13 cellular contexts compared by ENCODE assay signal in genomic region chr1:24762133-24762676, GRCh38. TPM values are rescaled to one million over a fixed set of nuclear protein-coding genes. Genes with fewer than 3 reads are reported as not detected.
DNase-seq lines count a peak whose midpoint lies in the region; ATAC-seq, FAIRE-seq and TF ChIP-seq lines count a peak whose summit lies in the region.
"Had no signal": no experiment of that assay in that cellular context is flagged by ENCODE, and none has a peak within 500 bp of the region (broad histone marks: within the 10 kb centered on the region; RNA-seq: fewer than 3 reads in every experiment).

No MANE protein-coding gene starts in this region.

- no peak overlapping the region for H3K9ac ChIP-seq in H1 (replicated peaks in 1 of 4; ENCODE audit: extremely low read depth in 1 of 4, low read depth in 3 of 4, low read length in 3 of 4)

- H3K23me2 ChIP-seq in H1 (ENCODE audit: low read depth, low read length) = no peaks in the 10 kb centered on the region

- H3K27me3 Mint-ChIP-seq in natural killer cell treated with Interleukin-12 subunit alpha and Interleukin-12 subunit beta and Interleukin-15 and Interleukin-18, amount 100 ng/mL, for 72 hours = no peaks in the 10 kb centered on the region
- H3K27me3 Mint-ChIP-seq in Caco-2 (ENCODE audit: insufficient read depth, unreplicated experiment) = no peaks in the 10 kb centered on the region
- H3K27me3 Mint-ChIP-seq: activated naive CD8-positive, alpha-beta T cell treated with anti-CD3 and anti-CD28 coated beads for 36 hours had no signal

- H4K91ac ChIP-seq in H1 (replicated peaks; ENCODE audit: insufficient read length, low read length) = no peak overlapping the region

- H3K27me3 ChIP-seq in H1 (replicated peaks in 1 of 4; ENCODE audit: control insufficient read depth in 3 of 4, extremely low read depth in 1 of 4, insufficient read depth in 3 of 4, low read length in 3 of 4) = no peaks in the 10 kb centered on the region
- H3K27me3 ChIP-seq in Caco-2 (replicated peaks; ENCODE audit: control insufficient read depth, insufficient read depth, low read length) = no peaks in the 10 kb centered on the region
- H3K27me3 ChIP-seq: BE2C had no signal

- H3K36me3 Mint-ChIP-seq in natural killer cell treated with Interleukin-12 subunit alpha and Interleukin-12 subunit beta and Interleukin-15 and Interleukin-18, amount 100 ng/mL, for 72 hours = no peaks in the 10 kb centered on the region
- no peaks in the 10 kb centered on the region for H3K36me3 Mint-ChIP-seq in Caco-2 (ENCODE audit: insufficient read depth, unreplicated experiment)
- H3K36me3 Mint-ChIP-seq: activated naive CD8-positive, alpha-beta T cell treated with anti-CD3 and anti-CD28 coated beads for 36 hours had no signal

- no peak for TF ChIP-seq CTCF in H1 (IDR thresholded peaks at IDR 0.05; ENCODE audit: control extremely low read depth in 1 of 3, insufficient read depth in 1 of 3, low read depth in 1 of 3, low read length in 3 of 3)
- TF ChIP-seq CTCF in omental fat pad (IDR thresholded peaks at IDR 0.05) = no peak
- no peak for TF ChIP-seq CTCF in Caco-2 (IDR thresholded peaks at IDR 0.05; ENCODE audit: insufficient read depth in 1 of 2, low read depth in 1 of 2, low read length in 1 of 2, severe bottlenecking in 1 of 2, unreplicated experiment in 1 of 2)

- no peaks in the 10 kb centered on the region for H3K4me1 Mint-ChIP-seq in natural killer cell treated with Interleukin-12 subunit alpha and Interleukin-12 subunit beta and Interleukin-15 and Interleukin-18, amount 100 ng/mL, for 72 hours (ENCODE audit: low read depth in 2 of 2)
- no peaks in the 10 kb centered on the region for H3K4me1 Mint-ChIP-seq in Caco-2 (ENCODE audit: low read depth, unreplicated experiment)
- H3K4me1 Mint-ChIP-seq: activated naive CD8-positive, alpha-beta T cell treated with anti-CD3 and anti-CD28 coated beads for 36 hours had no signal

- H3K4me3 ChIP-seq in H1 (ENCODE audit: extremely low read depth in 1 of 4, insufficient read depth in 2 of 4, low read depth in 3 of 4, low read length in 4 of 4) (no peak overlapping the region), Caco-2 (ENCODE audit: low read depth, low read length) (no peak overlapping the region)

- no peak overlapping the region for H3K27ac Mint-ChIP-seq in natural killer cell treated with Interleukin-12 subunit alpha and Interleukin-12 subunit beta and Interleukin-15 and Interleukin-18, amount 100 ng/mL, for 72 hours
- H3K27ac Mint-ChIP-seq in Caco-2 (ENCODE audit: unreplicated experiment) = no peak overlapping the region
- H3K27ac Mint-ChIP-seq: activated CD8-positive, alpha-beta T cell treated with anti-CD3 and anti-CD28 coated beads, Interleukin-2, amount 10 ng/mL, durations not matched to agents 7 days and 5 days; activated naive CD8-positive, alpha-beta T cell treated with anti-CD3 and anti-CD28 coated beads for 36 hours had no signal

- H3K14ac ChIP-seq in H1 (ENCODE audit: insufficient read length) = no peak overlapping the region

- no peak overlapping the region for H3K23ac ChIP-seq in H1 (ENCODE audit: insufficient read length)

- H2BK20ac ChIP-seq in H1 (ENCODE audit: low read length) = no peak overlapping the region

- no peak overlapping the region for H3K4me3 Mint-ChIP-seq in natural killer cell treated with Interleukin-12 subunit alpha and Interleukin-12 subunit beta and Interleukin-15 and Interleukin-18, amount 100 ng/mL, for 72 hours
- no peak overlapping the region for H3K4me3 Mint-ChIP-seq in Caco-2 (ENCODE audit: unreplicated experiment)
- H3K4me3 Mint-ChIP-seq: activated CD8-positive, alpha-beta T cell treated with anti-CD3 and anti-CD28 coated beads, Interleukin-2, amount 10 ng/mL, durations not matched to agents 7 days and 5 days; activated naive CD8-positive, alpha-beta T cell treated with anti-CD3 and anti-CD28 coated beads for 36 hours had no signal

- H3K27ac ChIP-seq in H1 (ENCODE audit: low read depth, low read length) = no peak overlapping the region

- CTCF ChIA-PET in H1 (lab: Charles Lee; ENCODE audit: partially characterized antibody) = interaction anchor here (0.7 to 2.0 kb wide), 14 partner anchors 10 to 74 kb away, joined by 3 to 5 read pairs (median 4); partner anchors contain the start of gene CLIC4
- CTCF ChIA-PET in Caco-2 (lab: Charles Lee) = no interaction called here

- no peak overlapping the region for H3K4ac ChIP-seq in H1 (replicated peaks; ENCODE audit: insufficient read length, low read depth, low read length)

- H3K79me2 ChIP-seq in H1 (ENCODE audit: control insufficient read depth in 1 of 2, insufficient read depth in 2 of 2, low read length in 2 of 2) = peaks cover 22 to 98% of the 10 kb centered on the region in 2 experiments

- H2BK15ac ChIP-seq in H1 (ENCODE audit: low read length) = no peak overlapping the region

- H3K9me3 ChIP-seq in H1 (ENCODE audit: insufficient read depth in 2 of 2, low read depth in 1 of 2, low read length in 1 of 2) (no peaks in the 10 kb centered on the region), Caco-2 (no peaks in the 10 kb centered on the region)
- H3K9me3 ChIP-seq: BE2C had no signal

- intact Hi-C loops in Caco-2 (cut with micrococcal nuclease; ENCODE audit: unreplicated experiment) = no loop called here

- H3K56ac ChIP-seq in H1 (replicated peaks; ENCODE audit: insufficient read length, low read depth, low read length) = peak overlapping the region; percentile 17

- peak; percentile 18 for ATAC-seq in omental fat pad (ENCODE audit: low FRiP score)
- ATAC-seq in natural killer cell treated with Interleukin-12 subunit alpha and Interleukin-12 subunit beta and Interleukin-15 and Interleukin-18, amount 100 ng/mL, for 72 hours = no peak
- ATAC-seq: activated CD8-positive, alpha-beta T cell treated with anti-CD3 and anti-CD28 coated beads, Interleukin-2, amount 10 ng/mL, durations not matched to agents 7 days and 5 days had no signal

- H4K5ac ChIP-seq in H1 (ENCODE audit: insufficient read length, low read depth, low read length) = no peak overlapping the region

- no peak overlapping the region for H2BK120ac ChIP-seq in H1 (replicated peaks; ENCODE audit: low read depth, low read length)

- H3K4me2 ChIP-seq in H1 (ENCODE audit: insufficient read depth in 1 of 2, low read depth in 2 of 2, low read length in 2 of 2) = no peak overlapping the region

- no peak overlapping the region for H4K8ac ChIP-seq in H1 (ENCODE audit: extremely low read depth, insufficient read depth, low read length)

- TF ChIP-seq RAD21 in H1 (IDR thresholded peaks at IDR 0.05 in 1 of 2, conservative IDR thresholded peaks at IDR 0.05 in 1 of 2; ENCODE audit: low read depth in 2 of 2, low read length in 2 of 2) = no peak

- no peak for FAIRE-seq in H1 (lab: Jason Lieb, UNC)

- H2AK5ac ChIP-seq in H1 (ENCODE audit: low read depth, low read length) = no peak overlapping the region

- no peak overlapping the region for H2BK12ac ChIP-seq in H1 (ENCODE audit: low read depth, low read length)

- TF ChIP-seq POLR2A in H1 (IDR thresholded peaks at IDR 0.05; ENCODE audit: control extremely low read depth in 1 of 2, low read depth in 2 of 2, low read length in 2 of 2) = no peak

- H3K4me1 ChIP-seq in H1 (replicated peaks in 1 of 4; ENCODE audit: control insufficient read depth in 3 of 4, insufficient read depth in 4 of 4, low read length in 3 of 4) (peaks cover 0 to 7% (median 2%) of the 10 kb centered on the region in 4 experiments; a peak in 3 of 7 replicates), Caco-2 (no peaks in the 10 kb centered on the region; the same call in 1 of the 2 replicates)
- H3K4me1 ChIP-seq: BE2C had no signal

- H4K20me1 ChIP-seq in H1 (replicated peaks in 1 of 2; ENCODE audit: control insufficient read depth in 1 of 2, insufficient read depth in 2 of 2, low read length in 2 of 2) = peaks cover 17% of the 10 kb centered on the region in 2 experiments

- BruUV-seq in Caco-2 (replicated peaks; lab: Mats Ljungman, UMichigan) = no TSS peak

- H3K18ac ChIP-seq in H1 (ENCODE audit: extremely low read depth, low read length) = no peak overlapping the region

- no peaks in the 10 kb centered on the region for H3K9me3 Mint-ChIP-seq in natural killer cell treated with Interleukin-12 subunit alpha and Interleukin-12 subunit beta and Interleukin-15 and Interleukin-18, amount 100 ng/mL, for 72 hours
- no peaks in the 10 kb centered on the region for H3K9me3 Mint-ChIP-seq in Caco-2 (ENCODE audit: unreplicated experiment)
- H3K9me3 Mint-ChIP-seq: activated naive CD8-positive, alpha-beta T cell treated with anti-CD3 and anti-CD28 coated beads for 36 hours had no signal

- no peaks in the 10 kb centered on the region for H3K36me3 ChIP-seq in H1 (ENCODE audit: control insufficient read depth in 2 of 4, insufficient read depth in 4 of 4, low read length in 3 of 4)
- no peaks in the 10 kb centered on the region for H3K36me3 ChIP-seq in Caco-2 (ENCODE audit: control insufficient read depth, insufficient read depth, low read length)
- H3K36me3 ChIP-seq: BE2C had no signal

- WGBS in H1 (ENCODE audit: extremely low coverage in 1 of 2, insufficient coverage in 1 of 2, insufficient read length in 1 of 2, insufficient replicate concordance in 2 of 2, low coverage in 1 of 2, low lambda C conversion rate in 2 of 2, missing lambda C conversion rate in 1 of 2), 2 experiments = 94% methylated on average over 3 of the region's 3 CpGs; no CpG with 5 or more reads in 1 of the 2 experiments

- DNase-seq in GF-D8 (lab: John Stamatoyannopoulos, UW) = peak; percentile 66
- peak; percentile 51 for DNase-seq in OCI-M1 (lab: John Stamatoyannopoulos, UW)
- no peak for DNase-seq in H1 (ENCODE audit: low read depth in 1 of 2, low spot score in 2 of 2)
- no peak for DNase-seq in omental fat pad (ENCODE audit: low spot score)
- DNase-seq in cerebellar nuclear complex (lab: John Stamatoyannopoulos, UW) = no peak
- no peak for DNase-seq in GDM1 (lab: John Stamatoyannopoulos, UW)
- no peak for DNase-seq in natural killer cell treated with Interleukin-12 subunit alpha and Interleukin-12 subunit beta and Interleukin-15 and Interleukin-18, amount 100 ng/mL, for 72 hours (ENCODE audit: low spot score)
- DNase-seq in Caco-2 = no peak
- DNase-seq: activated CD8-positive, alpha-beta T cell treated with anti-CD3 and anti-CD28 coated beads, Interleukin-2, amount 10 ng/mL, durations not matched to agents 7 days and 5 days; activated naive CD8-positive, alpha-beta T cell treated with anti-CD3 and anti-CD28 coated beads for 36 hours; BE2C; NCI-H2029; stimulated activated CD4-positive, alpha-beta T cell treated with anti-CD3 and anti-CD28 coated beads, Interleukin-4, amount 100 ng/mL, for 1 hour had no signal

- H2BK5ac ChIP-seq in H1 (ENCODE audit: low read depth, low read length) = no peak overlapping the region

- peaks cover 9% of the 10 kb centered on the region for H3K79me1 ChIP-seq in H1 (ENCODE audit: low read depth, low read length)

- H2AFZ ChIP-seq in H1 (ENCODE audit: low read length) = no peak overlapping the region

- POLR2A ChIA-PET in H1 (lab: Charles Lee; ENCODE audit: partially characterized antibody) = interaction anchor here (1.0 to 5.0 kb wide), 4 partner anchors 10 to 16 kb away, joined by 4 to 37 read pairs (median 6); partner anchors contain the start of gene CLIC4
- POLR2A ChIA-PET in Caco-2 (lab: Charles Lee) = interaction anchor here (0.5 kb wide), 1 partner anchor 54 kb away, joined by 3 read pairs; no protein-coding TSS in a partner anchor

- no peak for TF ChIP-seq EP300 in H1 (IDR thresholded peaks at IDR 0.05; ENCODE audit: borderline replicate concordance in 1 of 2, low read depth in 2 of 2, low read length in 2 of 2)

RNA-seq across cellular contexts. Expression of gene CLIC4, which starts 17.0 kb away (rescaled TPM):
- 281 and 293 TPM in 2 replicates for total RNA-seq in H1 (2021; fragmentation: NEBNext Ultra II Directional; extraction: Animal tissue kit (Norgen Biotek cat#: 25700))
- 75.1 and 77.5 TPM in 2 replicates for polyA plus RNA-seq in H1 (2011; rRNA removed)
- 106 TPM for polyA plus RNA-seq in H1 (2011; cell fraction: cytosol; rRNA removed)
- polyA plus RNA-seq in H1 (2011; cell fraction: nucleus; rRNA removed) = 36.4 TPM
- polyA plus RNA-seq in H1 (2012, experiment 1 of 2) = 90.8 to 156 TPM (median 113 TPM) in 4 replicates
- polyA plus RNA-seq in H1 (2012, experiment 2 of 2) = 23.0 TPM
- 121 TPM for polyA plus RNA-seq in H1 (2013, experiment 1 of 2)
- 134 TPM for polyA plus RNA-seq in H1 (2013, experiment 2 of 2)
- polyA minus RNA-seq in H1 (2011; rRNA and poly(A)+ RNA removed) = 54.2 and 97.8 TPM in 2 replicates
- 103 TPM for polyA minus RNA-seq in H1 (2011; cell fraction: cytosol; rRNA and poly(A)+ RNA removed)
- 90.3 TPM for polyA minus RNA-seq in H1 (2011; cell fraction: nucleus; rRNA and poly(A)+ RNA removed)
- total RNA-seq in omental fat pad (100 to 1,000 TPM; 205 to 309 (median 292) TPM), Caco-2 (2022) (125 and 140 TPM in 2 replicates)
- 10 to 100 TPM; 11.0 to 14.0 TPM for total RNA-seq in natural killer cell treated with Interleukin-12 subunit alpha and Interleukin-12 subunit beta and Interleukin-15 and Interleukin-18, amount 100 ng/mL, for 72 hours

Comparison
In these comparisons a context has a peak if more than half of its experiments do, and no peak if none do; other contexts are left out.
1. DNase-seq: peak in GF-D8 (single experiment) and OCI-M1 (single experiment); none in H1 (0 of 2), omental fat pad (single experiment), cerebellar nuclear complex (0 of 2), GDM1 (single experiment), natural killer cell treated with Interleukin-12 subunit alpha and Interleukin-12 subunit beta and Interleukin-15 and Interleukin-18, amount 100 ng/mL, for 72 hours (single experiment) and Caco-2 (0 of 2).